ENCODE assay signal across 1 cellular context in the genomic region with DNA sequence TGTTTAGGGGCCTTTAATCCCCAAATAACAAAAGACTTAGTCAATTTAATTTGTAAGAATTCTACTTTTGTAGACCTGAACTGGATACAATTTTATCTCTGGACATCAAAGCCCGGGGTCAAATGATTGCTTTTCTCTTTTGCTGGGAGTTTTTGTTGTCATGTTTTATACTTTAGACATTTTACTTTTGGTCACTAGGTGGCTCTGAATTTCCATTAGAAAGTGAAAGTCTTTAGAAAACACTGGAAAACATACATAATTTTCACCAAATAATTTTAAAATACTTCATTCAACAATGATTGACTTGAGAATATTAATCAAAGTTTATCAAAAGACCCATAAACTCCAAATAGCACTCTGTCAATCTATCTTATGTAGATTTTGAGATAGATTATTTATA.
A peak's percentile ranks its signal among the peaks of the same experiment; 100 is the strongest.
TF ChIP-seq lines count a peak whose summit lies in the region.

No MANE protein-coding gene starts in this region.

TF ChIP-seq in IMR-90, 13 proteins besides CTCF, POLR2A, EP300 and RAD21 (continued from another document):
- TF ChIP-seq SMC3 (IDR thresholded peaks at IDR 0.05; ENCODE audit: low read depth, low read length): peak; percentile 41; the same call in 1 of the 2 replicates
TF ChIP-seq in IMR-90: peak in this region for 1.
